ENCODE assay signal across 25 cellular contexts in the genomic region with DNA sequence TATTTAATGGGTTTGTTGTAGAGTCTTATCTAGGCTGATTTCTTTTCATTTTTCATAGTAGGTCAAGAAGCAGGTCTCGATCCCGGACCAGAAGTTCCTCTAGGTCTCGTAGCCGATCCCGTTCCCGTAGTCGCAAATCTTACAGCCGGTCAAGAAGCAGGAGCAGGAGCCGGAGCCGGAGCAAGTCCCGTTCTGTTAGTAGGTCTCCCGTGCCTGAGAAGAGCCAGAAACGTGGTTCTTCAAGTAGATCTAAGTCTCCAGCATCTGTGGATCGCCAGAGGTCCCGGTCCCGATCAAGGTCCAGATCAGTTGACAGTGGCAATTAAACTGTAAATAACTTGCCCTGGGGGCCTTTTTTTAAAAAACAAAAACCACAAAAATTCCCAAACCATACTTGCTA. TPM values are rescaled to one million over a fixed set of nuclear protein-coding genes. Genes with fewer than 3 reads are reported as not detected.
DNase-seq lines count a peak whose midpoint lies in the region; ATAC-seq and TF ChIP-seq lines count a peak whose summit lies in the region.
"Had no signal": no experiment of that assay in that cellular context is flagged by ENCODE, and none has a peak within 500 bp of the region (broad histone marks: within the 10 kb centered on the region; RNA-seq: fewer than 3 reads in every experiment).

No MANE protein-coding gene starts in this region.

- no peak for TF ChIP-seq CTCF in progenitor cell of endocrine pancreas (IDR thresholded peaks at IDR 0.05; ENCODE audit: unreplicated experiment)
- TF ChIP-seq CTCF in mucosa of descending colon (IDR thresholded peaks at IDR 0.05), result no peak

- H3K4me1 Mint-ChIP-seq in activated T-cell treated with anti-CD3 and anti-CD28 coated beads, Interleukin-2, amount 50 U/mL, for 72 hours (ENCODE audit: low read depth), result peaks cover 77% of the 10 kb centered on the region
- H3K4me1 Mint-ChIP-seq in T-helper 17 cell, result peaks cover 66% of the 10 kb centered on the region
- peaks cover 72 to 97% of the 10 kb centered on the region in 2 donors for H3K4me1 Mint-ChIP-seq in immature natural killer cell
- H3K4me1 Mint-ChIP-seq in progenitor cell of endocrine pancreas (ENCODE audit: low read depth), result peaks cover 32% of the 10 kb centered on the region

- no peak overlapping the region for H3K4me3 ChIP-seq in mucosa of descending colon
- H3K4me3 ChIP-seq: BLaER1 treated with 17β-estradiol and CSF1 and Interleukin-3, amounts not matched to agents 10 nM and 100 nM; body of pancreas had no signal

- peaks cover 12% of the 10 kb centered on the region for H3K36me3 ChIP-seq in mucosa of descending colon (ENCODE audit: low read depth)

- no peak for DNase-seq in activated T-cell treated with anti-CD3 and anti-CD28 coated beads, Interleukin-2, amount 50 U/mL, for 72 hours
- no peak for DNase-seq in activated T-cell treated with anti-CD3 and anti-CD28 coated beads, Interleukin-2, amount 50 U/mL, for 48 hours
- DNase-seq in T-helper 17 cell (no peak), immature natural killer cell (no peak), progenitor cell of endocrine pancreas (ENCODE audit: low spot score, unreplicated experiment) (no peak), COLO668 (lab: John Stamatoyannopoulos, UW; ENCODE audit: unreplicated experiment) (no peak), Right ventricle myocardium superior (no peak), mucosa of descending colon (no peak)
- DNase-seq: body of pancreas; HCEC 1CT; KG1; NCI-H1694; NCI-H2171; NCI-H524 treated with DMSO at 0.1 percent for 48 hours; stimulated activated CD4-positive, alpha-beta T cell treated with anti-CD3 and anti-CD28 coated beads, Interleukin-15, amount 100 ng/mL, for 24 hours; stimulated activated CD8-positive, alpha-beta memory T cell treated with anti-CD3 and anti-CD28 coated beads, Interleukin-4, amount 100 ng/mL, for 48 hours; substantia nigra had no signal

- peaks cover 48 to 79% of the 10 kb centered on the region in 2 donors for H3K36me3 Mint-ChIP-seq in activated T-cell treated with anti-CD3 and anti-CD28 coated beads, Interleukin-2, amount 50 U/mL, for 72 hours (ENCODE audit: insufficient read depth in 2 of 2)
- H3K36me3 Mint-ChIP-seq in T-helper 17 cell (ENCODE audit: low read depth) (peaks cover 24% of the 10 kb centered on the region), immature natural killer cell (peaks cover 45 to 74% (median 57%) of the 10 kb centered on the region in 3 donors), progenitor cell of endocrine pancreas (ENCODE audit: insufficient read depth) (peaks cover 60% of the 10 kb centered on the region)

- H3K27ac Mint-ChIP-seq in activated T-cell treated with anti-CD3 and anti-CD28 coated beads, Interleukin-2, amount 50 U/mL, for 72 hours, result peak overlapping the region; percentile 95
- peak overlapping the region; percentile 100 for H3K27ac Mint-ChIP-seq in T-helper 17 cell
- peak overlapping the region; percentile 40 to 100 (median 76) for H3K27ac Mint-ChIP-seq in immature natural killer cell
- peak overlapping the region; percentile 59 for H3K27ac Mint-ChIP-seq in progenitor cell of endocrine pancreas
- H3K27ac Mint-ChIP-seq: T-helper 1 cell treated with Interleukin-12 subunit alpha and Interleukin-12 subunit beta and Interleukin-4 antibody, amounts not matched to agents 30 μg/mL and 1 μg/mL, for 36 hours had no signal

- ATAC-seq in activated T-cell treated with anti-CD3 and anti-CD28 coated beads, Interleukin-2, amount 50 U/mL, for 72 hours (replicated peaks in 1 of 2), result no peak
- no peak for ATAC-seq in T-helper 17 cell
- no peak for ATAC-seq in Right ventricle myocardium superior (ENCODE audit: poor library complexity)
- no peak for ATAC-seq in mucosa of descending colon
- ATAC-seq: body of pancreas, sciatic nerve had no signal

- intact Hi-C loops in Right ventricle myocardium superior (cut with DNase I) (no loop called here), mucosa of descending colon (cut with DNase I, micrococcal nuclease) (no loop called here)

- peak overlapping the region in 1 of 2 donors; percentile 70 for H3K4me3 Mint-ChIP-seq in activated T-cell treated with anti-CD3 and anti-CD28 coated beads, Interleukin-2, amount 50 U/mL, for 72 hours
- peak overlapping the region; percentile 69 for H3K4me3 Mint-ChIP-seq in T-helper 17 cell
- H3K4me3 Mint-ChIP-seq in immature natural killer cell, result peak overlapping the region in 2 of 5 donors; percentile 33 to 49
- no peak overlapping the region for H3K4me3 Mint-ChIP-seq in progenitor cell of endocrine pancreas (ENCODE audit: low read depth)
- H3K4me3 Mint-ChIP-seq: T-helper 1 cell treated with Interleukin-12 subunit alpha and Interleukin-12 subunit beta and Interleukin-4 antibody, amounts not matched to agents 30 μg/mL and 1 μg/mL, for 36 hours had no signal

- no peaks in the 10 kb centered on the region for H3K9me3 Mint-ChIP-seq in activated T-cell treated with anti-CD3 and anti-CD28 coated beads, Interleukin-2, amount 50 U/mL, for 72 hours
- H3K9me3 Mint-ChIP-seq in immature natural killer cell (peaks cover 0 to 3% (median 0%) of the 10 kb centered on the region in 6 donors), progenitor cell of endocrine pancreas (ENCODE audit: low read depth) (no peaks in the 10 kb centered on the region)
- H3K9me3 Mint-ChIP-seq: T-helper 1 cell treated with Interleukin-12 subunit alpha and Interleukin-12 subunit beta and Interleukin-4 antibody, amounts not matched to agents 30 μg/mL and 1 μg/mL, for 36 hours had no signal

- H3K9me3 ChIP-seq in T-helper 17 cell (ENCODE audit: control insufficient read depth, low read length, poor library complexity, severe bottlenecking), result no peaks in the 10 kb centered on the region
- H3K9me3 ChIP-seq in mucosa of descending colon, result no peaks in the 10 kb centered on the region
- H3K9me3 ChIP-seq: body of pancreas had no signal

- H3K27me3 Mint-ChIP-seq in activated T-cell treated with anti-CD3 and anti-CD28 coated beads, Interleukin-2, amount 50 U/mL, for 72 hours (ENCODE audit: low read depth), result no peaks in the 10 kb centered on the region
- H3K27me3 Mint-ChIP-seq in T-helper 17 cell (no peaks in the 10 kb centered on the region), immature natural killer cell (ENCODE audit: low read depth in 3 of 3) (peaks cover 47 to 66% (median 58%) of the 10 kb centered on the region in 3 donors), progenitor cell of endocrine pancreas (no peaks in the 10 kb centered on the region)

- peaks cover 23% of the 10 kb centered on the region for H3K4me1 ChIP-seq in mucosa of descending colon (ENCODE audit: low read depth)

RNA-seq across cellular contexts. Expression of a gene that starts 4.2 kb away (rescaled TPM):
- total RNA-seq in activated T-cell treated with anti-CD3 and anti-CD28 coated beads, Interleukin-2, amount 50 U/mL, for 72 hours, result 100 to 1,000 TPM; 417 to 428 TPM
- 1,000 to 10,000 TPM; 1,334 to 1,459 TPM for total RNA-seq in T-helper 17 cell
- 100 to 1,000 TPM; 635 to 806 (median 639) TPM for polyA plus RNA-seq in immature natural killer cell
- total RNA-seq in progenitor cell of endocrine pancreas, result 379 and 402 TPM in 2 replicates
- total RNA-seq in Right ventricle myocardium superior, result 134 TPM
- 100 to 1,000 TPM; 324 to 383 (median 352) TPM for total RNA-seq in mucosa of descending colon

RNA-seq across cellular contexts. Expression of a gene that starts 25.9 kb away (rescaled TPM):
- total RNA-seq in activated T-cell treated with anti-CD3 and anti-CD28 coated beads, Interleukin-2, amount 50 U/mL, for 72 hours, result not detected
- total RNA-seq in T-helper 17 cell (not detected), progenitor cell of endocrine pancreas (not detected in 2 replicates), Right ventricle myocardium superior (not detected), mucosa of descending colon (not detected)
- under 1 TPM in 1 of 3 donors, not detected in 2; 0.09 TPM for polyA plus RNA-seq in immature natural killer cell
- total RNA-seq: body of pancreas, fibroblast of lung, lung microvascular endothelial cell, myocyte, sciatic nerve, SK-MEL-5, urinary bladder had no signal
- polyA plus RNA-seq: fibroblast of lung had no signal
